ENCODE assay signal across 15 cellular contexts in the genomic region with DNA sequence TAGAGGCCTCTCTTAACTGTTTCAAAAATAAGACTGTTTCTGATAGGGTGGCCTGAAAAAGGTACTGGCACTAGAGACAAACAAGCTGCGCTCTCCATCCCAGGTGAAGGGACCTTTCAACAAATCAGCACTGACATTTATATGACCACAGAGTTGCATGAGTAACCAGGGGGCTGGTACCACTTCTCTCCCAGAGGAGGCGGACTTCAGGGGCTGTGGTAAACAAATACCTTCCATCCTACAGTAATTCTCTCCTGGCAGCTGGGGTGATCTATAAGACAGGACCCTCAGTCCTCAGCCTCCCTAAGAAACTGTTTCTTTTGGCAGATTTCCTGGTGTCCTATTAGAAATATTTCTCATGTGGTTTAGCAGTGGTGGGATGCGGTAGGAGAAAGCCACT.
A peak's percentile ranks its signal among the peaks of the same experiment; 100 is the strongest.
DNase-seq lines count a peak whose midpoint lies in the region; ATAC-seq and TF ChIP-seq lines count a peak whose summit lies in the region.
"Had no signal": no experiment of that assay in that cellular context is flagged by ENCODE, and none has a peak within 500 bp of the region (broad histone marks: within the 10 kb centered on the region; RNA-seq: fewer than 3 reads in every experiment).

No MANE protein-coding gene starts in this region.

- in situ Hi-C loops in astrocyte of the cerebellum (cut with HindIII; ENCODE audit: low sequenced_read_pairs): no loop called here

- H3K4me3 ChIP-seq in cardiac muscle cell (no peak overlapping the region), astrocyte of the cerebellum (ENCODE audit: low read depth, low read length) (no peak overlapping the region), mesendoderm (ENCODE audit: low read length) (no peak overlapping the region), skeletal muscle tissue (ENCODE audit: low read length in 3 of 3) (no peak overlapping the region)
- H3K4me3 ChIP-seq: PC-9 had no signal

- H3K27me3 ChIP-seq in cardiac muscle cell: no peaks in the 10 kb centered on the region
- no peaks in the 10 kb centered on the region for H3K27me3 ChIP-seq in mesendoderm (ENCODE audit: insufficient read depth, low read length, poor library complexity)
- no peaks in the 10 kb centered on the region for H3K27me3 ChIP-seq in skeletal muscle tissue (ENCODE audit: control insufficient read depth in 3 of 3, insufficient read depth in 3 of 3, low read length in 3 of 3)

- no peak overlapping the region for H2BK15ac ChIP-seq in mesendoderm (replicated peaks; ENCODE audit: low read depth)

- no peaks in the 10 kb centered on the region for H3K79me1 ChIP-seq in mesendoderm (ENCODE audit: low read length)

- no peak overlapping the region for H3K23ac ChIP-seq in mesendoderm (ENCODE audit: low read length)

- H2BK120ac ChIP-seq in mesendoderm (ENCODE audit: low read depth, low read length): no peak overlapping the region

- H3K4me1 ChIP-seq in cardiac muscle cell (ENCODE audit: low read depth) (peaks cover 72% of the 10 kb centered on the region), mesendoderm (ENCODE audit: control insufficient read depth, low read depth, low read length) (no peaks in the 10 kb centered on the region), skeletal muscle tissue (ENCODE audit: control insufficient read depth in 3 of 3, insufficient read depth in 3 of 3, low read length in 3 of 3) (peaks cover 4 to 35% (median 16%) of the 10 kb centered on the region in 3 donors)

- no peak overlapping the region for H4K8ac ChIP-seq in mesendoderm (ENCODE audit: low read depth, low read length)

- no CpG with 5 or more reads among the region's 3 CpGs for WGBS in mesendoderm (ENCODE audit: extremely low coverage, insufficient coverage, low lambda C conversion rate)

- no peak overlapping the region for H3K56ac ChIP-seq in mesendoderm (ENCODE audit: low read length)

- no peak overlapping the region for H2BK5ac ChIP-seq in mesendoderm (ENCODE audit: low read length)

- DNase-seq in cardiac muscle cell (ENCODE audit: low read depth in 1 of 2, low spot score in 1 of 2): peak in 1 of 2 donors; percentile 83
- DNase-seq in cardiac septum (ENCODE audit: low spot score): no peak
- peak; percentile 53 for DNase-seq in astrocyte of the cerebellum (ENCODE audit: low read depth)
- peak; percentile 11 for DNase-seq in mesendoderm
- DNase-seq: DMS79, GOT3, KBM-7, NCI-H146, NCI-H345, NCI-H69, PC-9 had no signal

- H3K27ac ChIP-seq in cardiac muscle cell: peak overlapping the region; percentile 79
- no peak overlapping the region for H3K27ac ChIP-seq in mesendoderm (ENCODE audit: low read depth, low read length)
- peak overlapping the region; percentile 55 for H3K27ac ChIP-seq in skeletal muscle tissue (ENCODE audit: low read depth, low read length)
- H3K27ac ChIP-seq: PC-9 had no signal

- H3K9ac ChIP-seq in mesendoderm (ENCODE audit: low read length): no peak overlapping the region
- H3K9ac ChIP-seq in skeletal muscle tissue (ENCODE audit: low read depth in 1 of 3, low read length in 3 of 3): no peak overlapping the region

- H3K36me3 ChIP-seq in cardiac muscle cell (no peaks in the 10 kb centered on the region), mesendoderm (ENCODE audit: control insufficient read depth, insufficient read depth, low read length) (no peaks in the 10 kb centered on the region), skeletal muscle tissue (ENCODE audit: control insufficient read depth in 3 of 3, insufficient read depth in 3 of 3, low read length in 3 of 3) (peaks cover 0 to 3% (median 3%) of the 10 kb centered on the region in 3 donors)

- H3K79me2 ChIP-seq in mesendoderm (ENCODE audit: control insufficient read depth, insufficient read depth, low read length): no peaks in the 10 kb centered on the region

- no peak for TF ChIP-seq CTCF in cardiac muscle cell (IDR thresholded peaks at IDR 0.05; ENCODE audit: low read depth, low read length)
- TF ChIP-seq CTCF in astrocyte of the cerebellum (IDR thresholded peaks at IDR 0.05; ENCODE audit: low read depth, low read length, missing control alignments): no peak

- no peak overlapping the region for H2AK5ac ChIP-seq in mesendoderm (ENCODE audit: low read length)

- H3K4me2 ChIP-seq in mesendoderm (ENCODE audit: low read length): no peak overlapping the region
- H3K4me2 ChIP-seq: PC-9 had no signal

- intact Hi-C loops in cardiac septum (cut with DNase I): no loop called here

- no peak overlapping the region for H3K18ac ChIP-seq in mesendoderm (ENCODE audit: low read length)

- no peak overlapping the region for H4K5ac ChIP-seq in mesendoderm (ENCODE audit: low read length)

- H3K9me3 ChIP-seq in cardiac muscle cell (ENCODE audit: low read depth) (no peaks in the 10 kb centered on the region), skeletal muscle tissue (ENCODE audit: control insufficient read depth in 3 of 3, low read length in 3 of 3) (no peaks in the 10 kb centered on the region)

- ATAC-seq in GM19463 (IDR thresholded peaks at IDR 0.05; ENCODE audit: unreplicated experiment) (no peak), GM21737 (IDR thresholded peaks at IDR 0.05; ENCODE audit: unreplicated experiment) (no peak), GM18858 (IDR thresholded peaks at IDR 0.05; ENCODE audit: unreplicated experiment) (no peak)

- H3K4ac ChIP-seq in mesendoderm (ENCODE audit: low read depth, low read length): no peak overlapping the region
